Comparison of ENCODE assay signal across 1 cellular context in genomic region chr19:51777570-51778460, GRCh38.
A peak's percentile ranks its signal among the peaks of the same experiment; 100 is the strongest.
TF ChIP-seq lines count a peak whose summit lies in the region.

No MANE protein-coding gene starts in this region.

TF ChIP-seq in H1, 55 proteins besides CTCF, POLR2A, EP300 and RAD21 (continued from another document):
- TF ChIP-seq SP4 (IDR thresholded peaks at IDR 0.05; ENCODE audit: low read length) (no peak), JUN (IDR thresholded peaks at IDR 0.05; ENCODE audit: low read depth, low read length) (no peak), USF2 (IDR thresholded peaks at IDR 0.05; ENCODE audit: low read length) (no peak), YY1 (IDR thresholded peaks at IDR 0.05; ENCODE audit: low read depth, low read length) (peak; percentile 51; the same call in 1 of the 2 replicates), CHD2 (IDR thresholded peaks at IDR 0.05; ENCODE audit: low read length) (no peak), CTBP2 (IDR thresholded peaks at IDR 0.05; ENCODE audit: borderline replicate concordance, insufficient read depth, insufficient read length, low read length) (no peak)
